8 cellular contexts compared by ENCODE assay signal in the genomic region with DNA sequence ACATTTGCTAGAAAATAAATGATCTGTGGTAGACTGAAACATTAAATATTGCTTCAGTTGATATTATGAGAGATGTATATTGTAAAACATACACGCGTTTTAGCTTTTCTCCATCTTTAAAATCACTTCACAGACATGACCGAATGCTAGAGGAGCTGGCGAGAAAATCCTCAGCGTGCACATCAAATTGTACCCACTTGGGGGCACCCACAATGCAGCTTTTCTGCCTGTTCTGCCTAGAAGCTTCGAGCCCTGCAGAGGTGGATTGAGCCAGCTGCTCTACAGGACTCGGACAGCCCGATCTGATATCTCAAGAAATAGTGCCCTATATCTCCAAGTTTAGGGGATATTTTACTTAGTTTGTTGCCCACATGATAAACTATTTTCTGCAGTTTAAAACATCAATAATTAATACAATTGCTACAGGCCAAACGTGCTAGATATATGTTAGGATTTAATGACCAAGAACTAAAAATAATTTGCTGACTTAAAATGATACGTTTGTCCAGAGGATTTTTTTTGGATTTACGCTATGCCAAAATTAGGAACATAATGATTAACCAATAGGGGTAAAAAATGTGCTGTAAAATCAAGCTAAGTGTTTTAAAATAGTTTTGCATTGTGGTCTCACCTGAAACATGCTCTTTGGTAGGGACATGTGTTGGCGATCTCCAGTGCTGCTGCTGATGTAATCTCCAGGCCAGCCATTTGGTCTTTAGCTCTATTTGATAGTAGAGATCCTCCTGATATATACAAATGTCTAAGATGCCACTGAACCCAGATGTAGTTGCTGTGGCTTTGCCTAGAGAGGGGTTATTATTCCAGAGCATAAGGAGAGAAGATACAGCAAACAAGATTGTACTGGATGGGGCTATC. TPM values are rescaled to one million over a fixed set of nuclear protein-coding genes. Genes with fewer than 3 reads are reported as not detected.
DNase-seq lines count a peak whose midpoint lies in the region; ATAC-seq and TF ChIP-seq lines count a peak whose summit lies in the region.

No MANE protein-coding gene starts in this region.

- ATAC-seq in GM19455 (IDR thresholded peaks at IDR 0.05; ENCODE audit: unreplicated experiment) = peak; percentile 82
- peak; percentile 61 to 77 for ATAC-seq in activated T-cell treated with anti-CD3 and anti-CD28 coated beads, Interleukin-2, amount 50 U/mL, for 4 hours

- TF ChIP-seq CTCF in glutamatergic neuron (IDR thresholded peaks at IDR 0.05; ENCODE audit: partially characterized antibody, unreplicated experiment) = peak; percentile 50

- H3K4me1 Mint-ChIP-seq in activated T-cell treated with anti-CD3 and anti-CD28 coated beads, Interleukin-2, amount 50 U/mL, for 4 hours (ENCODE audit: low read depth) = peaks cover 4% of the 10 kb centered on the region
- H3K4me1 Mint-ChIP-seq in glutamatergic neuron (ENCODE audit: low read depth, unreplicated experiment) = no peaks in the 10 kb centered on the region

- H3K36me3 Mint-ChIP-seq in activated T-cell treated with anti-CD3 and anti-CD28 coated beads, Interleukin-2, amount 50 U/mL, for 4 hours (ENCODE audit: insufficient read depth) = no peaks in the 10 kb centered on the region
- no peaks in the 10 kb centered on the region for H3K36me3 Mint-ChIP-seq in glutamatergic neuron (ENCODE audit: unreplicated experiment)

- in situ Hi-C loops in Caki2 (cut with HindIII; ENCODE audit: low pct_unique_long_range_greater_than_20kb, low sequenced_read_pairs) = no loop called here

- H3K4me3 Mint-ChIP-seq in activated T-cell treated with anti-CD3 and anti-CD28 coated beads, Interleukin-2, amount 50 U/mL, for 4 hours = no peak overlapping the region
- H3K4me3 Mint-ChIP-seq in glutamatergic neuron (ENCODE audit: unreplicated experiment) = no peak overlapping the region

- H3K27ac Mint-ChIP-seq in glutamatergic neuron (ENCODE audit: unreplicated experiment) = no peak overlapping the region

- peak; percentile 35 for DNase-seq in Caki2 (ENCODE audit: low read depth)
- peak; percentile 82 for DNase-seq in HT-29 (ENCODE audit: low spot score)
- peak; percentile 9 for DNase-seq in NOMO-1 treated with dmso at 0.1 percent for 144 hours (lab: John Stamatoyannopoulos, UW; ENCODE audit: unreplicated experiment)
- DNase-seq in activated T-cell treated with anti-CD3 and anti-CD28 coated beads, Interleukin-2, amount 50 U/mL, for 4 hours = peak; percentile 29
- DNase-seq in glutamatergic neuron = peak; percentile 70
- DNase-seq in renal cortical epithelial cell (ENCODE audit: low read depth) = peak; percentile 55
- DNase-seq in NCI-H2029 treated with DMSO at 0.1 percent for 48 hours (lab: John Stamatoyannopoulos, UW) = no peak

- peaks cover 8% of the 10 kb centered on the region for H3K27me3 Mint-ChIP-seq in activated T-cell treated with anti-CD3 and anti-CD28 coated beads, Interleukin-2, amount 50 U/mL, for 4 hours (ENCODE audit: low read depth)
- H3K27me3 Mint-ChIP-seq in glutamatergic neuron (ENCODE audit: unreplicated experiment) = no peaks in the 10 kb centered on the region

- H3K9me3 Mint-ChIP-seq in activated T-cell treated with anti-CD3 and anti-CD28 coated beads, Interleukin-2, amount 50 U/mL, for 4 hours = no peaks in the 10 kb centered on the region
- no peaks in the 10 kb centered on the region for H3K9me3 Mint-ChIP-seq in glutamatergic neuron (ENCODE audit: unreplicated experiment)

RNA-seq across cellular contexts. Expression of a gene that starts 22.3 kb away (rescaled TPM):
- total RNA-seq in Caki2 (2014; rRNA removed; shearing (Covaris generic); ENCODE audit: low replicate concordance) = 265 and 271 TPM in 2 replicates
- total RNA-seq in HT-29 (2014; rRNA removed; shearing (Covaris generic)) = 108 and 131 TPM in 2 replicates
- total RNA-seq in activated T-cell treated with anti-CD3 and anti-CD28 coated beads, Interleukin-2, amount 50 U/mL, for 4 hours = 100 to 1,000 TPM; 348 to 407 (median 371) TPM
- total RNA-seq in glutamatergic neuron (ENCODE audit: unreplicated experiment) (220 TPM), renal cortical epithelial cell (112 and 142 TPM in 2 replicates)

RNA-seq across cellular contexts. Expression of a gene that starts 35.9 kb away (rescaled TPM):
- 18.0 and 21.5 TPM in 2 replicates for total RNA-seq in Caki2 (2014; rRNA removed; shearing (Covaris generic); ENCODE audit: low replicate concordance)
- 14.6 and 16.4 TPM in 2 replicates for total RNA-seq in HT-29 (2014; rRNA removed; shearing (Covaris generic))
- total RNA-seq in activated T-cell treated with anti-CD3 and anti-CD28 coated beads, Interleukin-2, amount 50 U/mL, for 4 hours = 10 to 100 TPM; 34.1 to 41.4 (median 37.6) TPM
- total RNA-seq in glutamatergic neuron (ENCODE audit: unreplicated experiment) (91.3 TPM), renal cortical epithelial cell (48.8 and 77.8 TPM in 2 replicates)
